Comparison of ENCODE assay signal across 11 cellular contexts in genomic region chr18:24656571-24656971, GRCh38.
DNase-seq lines count a peak whose midpoint lies in the region; ATAC-seq and TF ChIP-seq lines count a peak whose summit lies in the region.
"Had no signal": no experiment of that assay in that cellular context is flagged by ENCODE, and none has a peak within 500 bp of the region (broad histone marks: within the 10 kb centered on the region; RNA-seq: fewer than 3 reads in every experiment).

No MANE protein-coding gene starts in this region.

- H3K4me2 ChIP-seq in smooth muscle cell, result peak overlapping the region; percentile 56
- H3K4me2 ChIP-seq: A549 had no signal

- H3K4me1 ChIP-seq in endodermal cell (ENCODE audit: control insufficient read depth, insufficient read depth, low read length), result no peaks in the 10 kb centered on the region
- peaks cover 27% of the 10 kb centered on the region for H3K4me1 ChIP-seq in smooth muscle cell (ENCODE audit: low read depth)
- H3K4me1 ChIP-seq: A549 had no signal

- H3K4me1 Mint-ChIP-seq in endodermal cell, result no peaks in the 10 kb centered on the region
- H3K4me1 Mint-ChIP-seq in activated CD4-positive, alpha-beta T cell treated with anti-CD3 and anti-CD28 coated beads, Interleukin-2, amount 10 ng/mL, durations not matched to agents 7 days and 5 days, result peaks cover 19% of the 10 kb centered on the region

- no peaks in the 10 kb centered on the region for H3K79me2 ChIP-seq in smooth muscle cell (ENCODE audit: low read depth)

- H3K9ac ChIP-seq in endodermal cell (ENCODE audit: extremely low read depth, low read length, poor library complexity, severe bottlenecking) (no peak overlapping the region), smooth muscle cell (ENCODE audit: low read depth) (no peak overlapping the region)

- H3K4me3 ChIP-seq in endodermal cell (ENCODE audit: low read length) (no peak overlapping the region), smooth muscle cell (no peak overlapping the region)
- H3K4me3 ChIP-seq: A549, cardiac muscle cell had no signal

- H3K9me3 ChIP-seq in endodermal cell (ENCODE audit: control insufficient read depth, low read length) (no peaks in the 10 kb centered on the region), smooth muscle cell (replicated peaks; ENCODE audit: low read depth) (no peaks in the 10 kb centered on the region)
- H3K9me3 ChIP-seq: A549 had no signal

- H3K27ac Mint-ChIP-seq in endodermal cell, result no peak overlapping the region
- H3K27ac Mint-ChIP-seq in activated CD4-positive, alpha-beta T cell treated with anti-CD3 and anti-CD28 coated beads, Interleukin-2, amount 10 ng/mL, durations not matched to agents 7 days and 5 days, result no peak overlapping the region

- no peaks in the 10 kb centered on the region for H4K20me1 ChIP-seq in smooth muscle cell (ENCODE audit: low read depth)

- H3K4me3 Mint-ChIP-seq in endodermal cell, result no peak overlapping the region
- no peak overlapping the region for H3K4me3 Mint-ChIP-seq in activated CD4-positive, alpha-beta T cell treated with anti-CD3 and anti-CD28 coated beads, Interleukin-2, amount 10 ng/mL, durations not matched to agents 7 days and 5 days

- H3K9me3 Mint-ChIP-seq in endodermal cell, result no peaks in the 10 kb centered on the region
- H3K9me3 Mint-ChIP-seq in activated CD4-positive, alpha-beta T cell treated with anti-CD3 and anti-CD28 coated beads, Interleukin-2, amount 10 ng/mL, durations not matched to agents 7 days and 5 days, result no peaks in the 10 kb centered on the region

- H3K27ac ChIP-seq in endodermal cell (ENCODE audit: low read depth, low read length), result peak overlapping the region; percentile 51
- peak overlapping the region; percentile 90 for H3K27ac ChIP-seq in smooth muscle cell (ENCODE audit: low read depth)
- H3K27ac ChIP-seq: A549, cardiac muscle cell had no signal

- no peak for ATAC-seq in HG03442 (IDR thresholded peaks at IDR 0.05; ENCODE audit: unreplicated experiment)
- ATAC-seq: A549 had no signal

- WGBS in endodermal cell (ENCODE audit: insufficient coverage in 1 of 2, insufficient read length in 1 of 2), 2 experiments, result 94% methylated on average over 2 of the region's 2 CpGs; no CpG with 5 or more reads in 1 of the 2 experiments
- WGBS in smooth muscle cell (ENCODE audit: low lambda C conversion rate), result 12% methylated on average over 2 of the region's 2 CpGs

- no peaks in the 10 kb centered on the region for H3K36me3 ChIP-seq in endodermal cell (ENCODE audit: control insufficient read depth, insufficient read depth, low read length)
- H3K36me3 ChIP-seq in smooth muscle cell (ENCODE audit: low read depth), result no peaks in the 10 kb centered on the region
- H3K36me3 ChIP-seq: cardiac muscle cell had no signal

- no peak overlapping the region for H2AFZ ChIP-seq in smooth muscle cell (ENCODE audit: low read depth)

- no peaks in the 10 kb centered on the region for H3K27me3 Mint-ChIP-seq in endodermal cell (ENCODE audit: insufficient read depth)
- H3K27me3 Mint-ChIP-seq in activated CD4-positive, alpha-beta T cell treated with anti-CD3 and anti-CD28 coated beads, Interleukin-2, amount 10 ng/mL, durations not matched to agents 7 days and 5 days, result no peaks in the 10 kb centered on the region

- H3K27me3 ChIP-seq in endodermal cell (ENCODE audit: control insufficient read depth, insufficient read depth, low read length, poor library complexity, severe bottlenecking), result no peaks in the 10 kb centered on the region
- H3K27me3 ChIP-seq in smooth muscle cell (ENCODE audit: low read depth), result no peaks in the 10 kb centered on the region
- H3K27me3 ChIP-seq: cardiac muscle cell had no signal

- peak; percentile 67 for DNase-seq in NCI-H2107 treated with DMSO at 0.1 percent for 48 hours (lab: John Stamatoyannopoulos, UW; ENCODE audit: unreplicated experiment)
- DNase-seq in NCI-H2107 (lab: John Stamatoyannopoulos, UW), result no peak
- DNase-seq in NCI-H69 (lab: John Stamatoyannopoulos, UW), result peak; percentile 100
- DNase-seq in endodermal cell, result no peak
- no peak for DNase-seq in smooth muscle cell (lab: John Stamatoyannopoulos, UW; ENCODE audit: unreplicated experiment)
- DNase-seq in activated CD4-positive, alpha-beta T cell treated with anti-CD3 and anti-CD28 coated beads, Interleukin-2, amount 10 ng/mL, durations not matched to agents 7 days and 5 days, result no peak
- no peak for DNase-seq in central memory CD4-positive, alpha-beta T cell
- DNase-seq: midbrain had no signal

- peaks cover 6% of the 10 kb centered on the region for H3F3A ChIP-seq in smooth muscle cell (ENCODE audit: low read depth)

- CTCF ChIA-PET in activated CD4-positive, alpha-beta T cell treated with anti-CD3 and anti-CD28 coated beads, Interleukin-2, amount 10 ng/mL, durations not matched to agents 7 days and 5 days (lab: Charles Lee), result interaction anchor here (0.7 kb wide), 1 partner anchor 17 kb away, joined by 3 read pairs; no protein-coding TSS in a partner anchor

- POLR2A ChIA-PET in activated CD4-positive, alpha-beta T cell treated with anti-CD3 and anti-CD28 coated beads, Interleukin-2, amount 10 ng/mL, durations not matched to agents 7 days and 5 days (lab: Charles Lee), result no interaction called here

- no peaks in the 10 kb centered on the region for H3K36me3 Mint-ChIP-seq in endodermal cell (ENCODE audit: low read depth)
- no peaks in the 10 kb centered on the region for H3K36me3 Mint-ChIP-seq in activated CD4-positive, alpha-beta T cell treated with anti-CD3 and anti-CD28 coated beads, Interleukin-2, amount 10 ng/mL, durations not matched to agents 7 days and 5 days (ENCODE audit: low read depth)

- no peak for TF ChIP-seq CTCF in endodermal cell (conservative IDR thresholded peaks at IDR 0.05)
- TF ChIP-seq CTCF in smooth muscle cell (IDR thresholded peaks at IDR 0.05; ENCODE audit: borderline replicate concordance, insufficient read depth, poor library complexity, severe bottlenecking), result no peak

Comparison
In these comparisons a context has a peak if more than half of its experiments do, and no peak if none do; other contexts are left out.
1. DNase-seq: peak in NCI-H2107 treated with DMSO at 0.1 percent for 48 hours (single experiment) and NCI-H69 (single experiment); none in NCI-H2107 (single experiment), endodermal cell (single experiment), smooth muscle cell (single experiment), activated CD4-positive, alpha-beta T cell treated with anti-CD3 and anti-CD28 coated beads, Interleukin-2, amount 10 ng/mL, durations not matched to agents 7 days and 5 days (single experiment) and central memory CD4-positive, alpha-beta T cell (single experiment).